Comparison of ENCODE assay signal across 35 cellular contexts in the genomic region with DNA sequence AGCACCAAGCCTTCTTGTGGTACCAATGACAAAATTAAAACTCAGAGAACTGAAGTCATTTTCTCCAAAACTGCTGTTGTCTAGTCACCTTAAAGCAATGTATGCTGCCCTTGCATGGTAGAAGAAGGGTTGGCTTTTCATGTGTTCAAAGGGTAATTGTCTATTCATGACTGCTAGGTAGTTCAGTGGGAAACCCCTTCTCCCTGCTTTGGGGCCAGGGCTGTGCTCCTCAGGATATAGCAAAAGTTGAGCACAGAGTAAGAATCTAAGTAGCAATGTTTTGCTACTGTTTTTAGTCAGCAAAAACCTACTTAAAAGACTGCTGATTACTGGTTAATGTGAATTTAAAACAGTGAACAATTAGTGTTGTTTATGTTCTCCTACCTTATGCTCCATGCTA. TPM values are rescaled to one million over a fixed set of nuclear protein-coding genes. Genes with fewer than 3 reads are reported as not detected.
"Had no signal": no experiment of that assay in that cellular context is flagged by ENCODE, and none has a peak within 500 bp of the region (broad histone marks: within the 10 kb centered on the region; RNA-seq: fewer than 3 reads in every experiment).

No MANE protein-coding gene starts in this region.

- FAIRE-seq: colon, TTC549 had no signal

- H3K36me3 Mint-ChIP-seq: activated naive CD4-positive, alpha-beta T cell treated with anti-CD3 and anti-CD28 coated beads, Interleukin-2, amount 10 ng/mL, durations not matched to agents 7 days and 5 days; activated naive CD8-positive, alpha-beta T cell treated with anti-CD3 and anti-CD28 coated beads, Interleukin-2, amount 10 ng/mL, durations not matched to agents 7 days and 5 days had no signal

- H3K27ac Mint-ChIP-seq: activated B cell treated with CpG ODN at 0.5 μM for 24 hours; activated CD4-positive, alpha-beta T cell treated with anti-CD3 and anti-CD28 coated beads, Interleukin-2, amount 10 ng/mL, durations not matched to agents 24 days and 14 days; activated naive CD4-positive, alpha-beta T cell treated with anti-CD3 and anti-CD28 coated beads, Interleukin-2, amount 10 ng/mL, durations not matched to agents 7 days and 5 days; activated naive CD4-positive, alpha-beta T cell treated with anti-CD3 and anti-CD28 coated beads, Interleukin-2, amount 50 U/mL, for 24 hours; activated naive CD8-positive, alpha-beta T cell; activated naive CD8-positive, alpha-beta T cell treated with anti-CD3 and anti-CD28 coated beads, Interleukin-2, amount 10 ng/mL, durations not matched to agents 7 days and 5 days; activated naive CD8-positive, alpha-beta T cell treated with anti-CD3 and anti-CD28 coated beads, Interleukin-2, amount 50 U/mL, for 24 hours; activated T-helper 1 cell treated with anti-CD3 and anti-CD28 coated beads, Interleukin-12 subunit alpha, Interleukin-12 subunit beta, Interleukin-2, Interleukin-4 antibody, amounts not matched to agents 30 ng/mL and 10 ng/mL and 1 ng/mL, durations not matched to agents 14 hours and 24 hours and 36 hours; activated T-helper 2 cell treated with anti-CD3 and anti-CD28 coated beads, Interferon-gamma antibody, Interleukin-2, Interleukin-4, amounts not matched to agents 10 μg/mL and 5 μg/mL and 100 μg/mL, durations not matched to agents 14 hours and 24 hours and 36 hours; T-helper 1 cell treated with Interleukin-12 subunit alpha and Interleukin-12 subunit beta and Interleukin-4 antibody, amounts not matched to agents 30 μg/mL and 1 μg/mL, for 36 hours; T-helper 2 cell treated with Interferon-gamma antibody and Interleukin-4, amounts not matched to agents 5 μg/mL and 100 μg/mL, for 36 hours had no signal

- H3K9me3 Mint-ChIP-seq: activated naive CD4-positive, alpha-beta T cell treated with anti-CD3 and anti-CD28 coated beads, Interleukin-2, amount 10 ng/mL, durations not matched to agents 7 days and 5 days; activated naive CD4-positive, alpha-beta T cell treated with anti-CD3 and anti-CD28 coated beads, Interleukin-2, amount 50 U/mL, for 24 hours; activated T-cell treated with anti-CD3 and anti-CD28 coated beads, Interleukin-2, amount 50 U/mL, for 4 hours; activated T-helper 1 cell treated with anti-CD3 and anti-CD28 coated beads, Interleukin-12 subunit alpha, Interleukin-12 subunit beta, Interleukin-2, Interleukin-4 antibody, amounts not matched to agents 30 ng/mL and 10 ng/mL and 1 ng/mL, durations not matched to agents 14 hours and 24 hours and 36 hours; T-helper 1 cell treated with Interleukin-12 subunit alpha and Interleukin-12 subunit beta and Interleukin-4 antibody, amounts not matched to agents 30 μg/mL and 1 μg/mL, for 36 hours; T-helper 2 cell treated with Interferon-gamma antibody and Interleukin-4, amounts not matched to agents 5 μg/mL and 100 μg/mL, for 36 hours had no signal

- H3K4me1 Mint-ChIP-seq: activated B cell treated with CpG ODN at 0.5 μM for 24 hours; activated CD4-positive, alpha-beta T cell treated with anti-CD3 and anti-CD28 coated beads, Interleukin-2, amount 10 ng/mL, durations not matched to agents 24 days and 14 days; activated naive CD4-positive, alpha-beta T cell treated with anti-CD3 and anti-CD28 coated beads, Interleukin-2, amount 10 ng/mL, durations not matched to agents 7 days and 5 days; activated naive CD4-positive, alpha-beta T cell treated with anti-CD3 and anti-CD28 coated beads, Interleukin-2, amount 50 U/mL, for 24 hours; activated naive CD8-positive, alpha-beta T cell treated with anti-CD3 and anti-CD28 coated beads, Interleukin-2, amount 10 ng/mL, durations not matched to agents 7 days and 5 days had no signal

- H3K27me3 Mint-ChIP-seq: activated naive CD4-positive, alpha-beta T cell treated with anti-CD3 and anti-CD28 coated beads, Interleukin-2, amount 10 ng/mL, durations not matched to agents 7 days and 5 days; activated naive CD4-positive, alpha-beta T cell treated with anti-CD3 and anti-CD28 coated beads, Interleukin-2, amount 50 U/mL, for 24 hours; activated naive CD8-positive, alpha-beta T cell had no signal

- H3K4me3 Mint-ChIP-seq: activated B cell treated with CpG ODN at 0.5 μM for 24 hours; activated CD4-positive, alpha-beta T cell treated with anti-CD3 and anti-CD28 coated beads, Interleukin-2, amount 10 ng/mL, durations not matched to agents 24 days and 14 days; activated naive CD4-positive, alpha-beta T cell treated with anti-CD3 and anti-CD28 coated beads, Interleukin-2, amount 10 ng/mL, durations not matched to agents 7 days and 5 days; activated naive CD4-positive, alpha-beta T cell treated with anti-CD3 and anti-CD28 coated beads, Interleukin-2, amount 50 U/mL, for 24 hours; activated naive CD8-positive, alpha-beta T cell; activated naive CD8-positive, alpha-beta T cell treated with anti-CD3 and anti-CD28 coated beads, Interleukin-2, amount 10 ng/mL, durations not matched to agents 7 days and 5 days; activated naive CD8-positive, alpha-beta T cell treated with anti-CD3 and anti-CD28 coated beads, Interleukin-2, amount 50 U/mL, for 24 hours; activated T-cell treated with anti-CD3 and anti-CD28 coated beads, Interleukin-2, amount 50 U/mL, for 4 hours; activated T-helper 1 cell treated with anti-CD3 and anti-CD28 coated beads, Interleukin-12 subunit alpha, Interleukin-12 subunit beta, Interleukin-2, Interleukin-4 antibody, amounts not matched to agents 30 ng/mL and 10 ng/mL and 1 ng/mL, durations not matched to agents 14 hours and 24 hours and 36 hours; T-helper 1 cell treated with Interleukin-12 subunit alpha and Interleukin-12 subunit beta and Interleukin-4 antibody, amounts not matched to agents 30 μg/mL and 1 μg/mL, for 36 hours; T-helper 2 cell treated with Interferon-gamma antibody and Interleukin-4, amounts not matched to agents 5 μg/mL and 100 μg/mL, for 36 hours had no signal

- DNase-seq: activated B cell treated with CpG ODN at 0.5 μM for 24 hours; activated CD4-positive, alpha-beta T cell treated with anti-CD3 and anti-CD28 coated beads, Interleukin-2, amount 10 ng/mL, durations not matched to agents 24 days and 14 days; activated CD4-positive, alpha-beta T cell treated with anti-CD3 and anti-CD28 coated beads, Interleukin-2, amount 50 U/mL, for 1 hour; activated CD4-positive, alpha-beta T cell treated with anti-CD3 and anti-CD28 coated beads, Interleukin-2, amount 50 U/mL, for 4 hours; activated CD4-positive, CD25-positive, alpha-beta regulatory T cell treated with anti-CD3 and anti-CD28 coated beads, Interleukin-2, amount 50 U/mL, for 72 hours; activated CD8-positive, alpha-beta memory T cell treated with anti-CD3 and anti-CD28 coated beads, Interleukin-2, amount 50 U/mL, for 4 hours; activated effector memory CD4-positive, alpha-beta T cell treated with Interleukin-2 at 50 U/mL for 16 hours; activated gamma-delta T cell; activated naive CD4-positive, alpha-beta T cell treated with anti-CD3 and anti-CD28 coated beads, Interleukin-2, amount 10 ng/mL, durations not matched to agents 7 days and 5 days; activated naive CD8-positive, alpha-beta T cell treated with anti-CD3 and anti-CD28 coated beads, Interleukin-2, amount 10 ng/mL, durations not matched to agents 7 days and 5 days; activated naive CD8-positive, alpha-beta T cell treated with anti-CD3 and anti-CD28 coated beads, Interleukin-2, amount 50 U/mL, for 24 hours; activated T-cell treated with anti-CD3 and anti-CD28 coated beads for 4 hours; activated T-cell treated with anti-CD3 and anti-CD28 coated beads, Interleukin-2, amount 50 U/mL, for 1 hour; activated T-cell treated with anti-CD3 and anti-CD28 coated beads, Interleukin-2, amount 50 U/mL, for 4 hours; amygdala; anterior cingulate cortex; body of pancreas; brain microvascular endothelial cell; central memory CD4-positive, alpha-beta T cell; SW 1271; T-helper 1 cell; T-helper 9 cell had no signal

- ATAC-seq: activated naive CD8-positive, alpha-beta T cell treated with anti-CD3 and anti-CD28 coated beads, Interleukin-2, amount 50 U/mL, for 24 hours; body of pancreas had no signal

RNA-seq across cellular contexts. Expression of gene FAM9B, which starts 30.8 kb away (rescaled TPM):
- total RNA-seq: activated B cell treated with CpG ODN at 0.5 μM for 24 hours; activated CD4-positive, alpha-beta T cell treated with anti-CD3 and anti-CD28 coated beads, Interleukin-2, amount 10 ng/mL, durations not matched to agents 24 days and 14 days; activated CD8-positive, alpha-beta memory T cell treated with anti-CD3 and anti-CD28 coated beads for 36 hours; activated naive CD8-positive, alpha-beta T cell treated with anti-CD3 and anti-CD28 coated beads, Interleukin-2, amount 10 ng/mL, durations not matched to agents 7 days and 5 days; activated T-cell treated with anti-CD3 and anti-CD28 coated beads, Interleukin-2, amount 50 U/mL, for 4 hours; activated T-helper 1 cell treated with anti-CD3 and anti-CD28 coated beads, Interleukin-12 subunit alpha, Interleukin-12 subunit beta, Interleukin-2, Interleukin-4 antibody, amounts not matched to agents 30 ng/mL and 10 ng/mL and 1 ng/mL, durations not matched to agents 14 hours and 24 hours and 36 hours; ascending aorta; body of pancreas; breast epithelium; cardiac septum; cerebellum had no signal
